In genomic region chr7:16645593-16646426, GRCh38 we compare ENCODE assay signal across 1 cellular context.
TF ChIP-seq lines count a peak whose summit lies in the region.

Gene ANKMY2 (minus strand): TSS chr7:16645754. CDS start chr7:16645573, 181 bp downstream.
Gene BZW2 (plus strand): TSS chr7:16646181. CDS start chr7:16665444, 19,263 bp downstream.

TF ChIP-seq in HEK293, 187 proteins besides CTCF, POLR2A, EP300 and RAD21 (continued from another document and continues in another):
- no peak for TF ChIP-seq PRDM2 (tag by site-specific recombination; IDR thresholded peaks at IDR 0.05; ENCODE audit: borderline replicate concordance)
- TF ChIP-seq ZSCAN16 (tag by site-specific recombination; IDR thresholded peaks at IDR 0.05) = no peak
- no peak for TF ChIP-seq ZNF792 (tag by site-specific recombination; IDR thresholded peaks at IDR 0.05)
- TF ChIP-seq RBAK (tag by site-specific recombination; IDR thresholded peaks at IDR 0.05) = no peak
- no peak for TF ChIP-seq ZFP3 (tag by site-specific recombination; IDR thresholded peaks at IDR 0.05; ENCODE audit: low read depth)
- TF ChIP-seq ELK4 (IDR thresholded peaks at IDR 0.05; ENCODE audit: borderline replicate concordance, low read depth, low read length) = no peak
- TF ChIP-seq ZNF132 (tag by site-specific recombination; IDR thresholded peaks at IDR 0.05; ENCODE audit: borderline replicate concordance) = no peak
- no peak for TF ChIP-seq AEBP2 (tag by site-specific recombination; IDR thresholded peaks at IDR 0.05; ENCODE audit: borderline replicate concordance)
- no peak for TF ChIP-seq ZNF548 (tag by site-specific recombination; IDR thresholded peaks at IDR 0.05)
- no peak for TF ChIP-seq ZNF558 (tag by site-specific recombination; IDR thresholded peaks at IDR 0.05)
- TF ChIP-seq ZNF37A (tag by site-specific recombination; IDR thresholded peaks at IDR 0.05) = no peak
- TF ChIP-seq ZNF23 (tag by site-specific recombination; IDR thresholded peaks at IDR 0.05; ENCODE audit: borderline replicate concordance) = no peak
- TF ChIP-seq ZNF521 (tag by site-specific recombination; IDR thresholded peaks at IDR 0.05) = no peak
- TF ChIP-seq ZBTB44 (tag by site-specific recombination; IDR thresholded peaks at IDR 0.05) = no peak; the same call in 1 of the 2 replicates
- TF ChIP-seq SETDB1 (IDR thresholded peaks at IDR 0.05; ENCODE audit: insufficient read length, low read length) = no peak
- TF ChIP-seq ZNF239 (tag by site-specific recombination; IDR thresholded peaks at IDR 0.05) = no peak
- TF ChIP-seq ZNF626 (tag by site-specific recombination; IDR thresholded peaks at IDR 0.05) = no peak
- no peak for TF ChIP-seq ZNF529 (tag by site-specific recombination; IDR thresholded peaks at IDR 0.05; ENCODE audit: insufficient replicate concordance)
- TF ChIP-seq ZBTB17 (tag by site-specific recombination; IDR thresholded peaks at IDR 0.05) = 0 out of 2 replicates have a peak, but pooled peaks have one; percentile 21
- no peak for TF ChIP-seq ZSCAN18 (tag by site-specific recombination; IDR thresholded peaks at IDR 0.05)
- TF ChIP-seq ZNF830 (tag by site-specific recombination; IDR thresholded peaks at IDR 0.05; ENCODE audit: low read depth) = no peak
- TF ChIP-seq BCL11A (tag by site-specific recombination; IDR thresholded peaks at IDR 0.05; ENCODE audit: low read depth) = no peak
- no peak for TF ChIP-seq ZNF121 (tag by site-specific recombination; IDR thresholded peaks at IDR 0.05)
- peak; percentile 21; the same call in 1 of the 2 replicates for TF ChIP-seq OSR2 (tag by site-specific recombination; IDR thresholded peaks at IDR 0.05)
- no peak for TF ChIP-seq ZNF266 (tag by site-specific recombination; IDR thresholded peaks at IDR 0.05; ENCODE audit: low read depth)
- no peak for TF ChIP-seq ZNF223 (tag by site-specific recombination; IDR thresholded peaks at IDR 0.05)
- 0 out of 2 replicates have a peak, but pooled peaks have one; percentile 39 for TF ChIP-seq ZNF518A (tag by site-specific recombination; conservative IDR thresholded peaks at IDR 0.05; ENCODE audit: low read depth)
- no peak for TF ChIP-seq ZFP69B (tag by site-specific recombination; IDR thresholded peaks at IDR 0.05)
- TF ChIP-seq PRDM4 (tag by site-specific recombination; IDR thresholded peaks at IDR 0.05) = no peak
- 0 out of 2 replicates have a peak, but pooled peaks have one; percentile 55 for TF ChIP-seq ZSCAN30 (tag by site-specific recombination; IDR thresholded peaks at IDR 0.05)
- no peak for TF ChIP-seq ZNF10 (tag by site-specific recombination; IDR thresholded peaks at IDR 0.05)
- peak; percentile 100 for TF ChIP-seq PRDM10 (tag by site-specific recombination; IDR thresholded peaks at IDR 0.05)
